ENCODE assay signal across 17 cellular contexts in genomic region chr17:8563981-8564602, GRCh38.
A peak's percentile ranks its signal among the peaks of the same experiment; 100 is the strongest.
DNase-seq lines count a peak whose midpoint lies in the region; ATAC-seq and TF ChIP-seq lines count a peak whose summit lies in the region.
"Had no signal": no experiment of that assay in that cellular context is flagged by ENCODE, and none has a peak within 500 bp of the region (broad histone marks: within the 10 kb centered on the region; RNA-seq: fewer than 3 reads in every experiment).

No MANE protein-coding gene starts in this region.

- H3K36me3 ChIP-seq in tibial artery = peaks cover 25 to 37% (median 31%) of the 10 kb centered on the region in 3 donors

- intact Hi-C loops in tibial artery (cut with DNase I; ENCODE audit: low total_unique reads) = no loop called here

- H3K9me3 Mint-ChIP-seq in activated T-cell treated with anti-CD3 and anti-CD28 coated beads, Interleukin-2, amount 50 U/mL, for 72 hours = no peaks in the 10 kb centered on the region
- H3K9me3 Mint-ChIP-seq: activated CD4-positive, alpha-beta T cell treated with anti-CD3 and anti-CD28 coated beads, Interleukin-2, amount 10 ng/mL, durations not matched to agents 7 days and 5 days; immature natural killer cell; stimulated activated effector memory CD8-positive, alpha-beta T cell treated with anti-CD3 and anti-CD28 coated beads, Interleukin-12 subunit alpha, Interleukin-12 subunit beta, amount 100 ng/mL, for 72 hours had no signal

- no peaks in the 10 kb centered on the region for H3K27me3 Mint-ChIP-seq in activated T-cell treated with anti-CD3 and anti-CD28 coated beads, Interleukin-2, amount 50 U/mL, for 72 hours (ENCODE audit: low read depth)
- H3K27me3 Mint-ChIP-seq: activated CD4-positive, alpha-beta T cell treated with anti-CD3 and anti-CD28 coated beads, Interleukin-2, amount 10 ng/mL, durations not matched to agents 7 days and 5 days had no signal

- H3K27me3 ChIP-seq in tibial artery = no peaks in the 10 kb centered on the region
- H3K27me3 ChIP-seq: BLaER1, testis had no signal

- DNase-seq in GM04504 (ENCODE audit: low read depth) (peak; percentile 20), astrocyte of the cerebellum (ENCODE audit: low read depth) (peak; percentile 28), fibroblast of villous mesenchyme (ENCODE audit: low read depth) (peak; percentile 49), tibial artery (no peak), activated gamma-delta T cell (lab: John Stamatoyannopoulos, UW) (no peak)
- no peak for DNase-seq in activated T-cell treated with anti-CD3 and anti-CD28 coated beads, Interleukin-2, amount 50 U/mL, for 72 hours
- DNase-seq: activated CD4-positive, alpha-beta T cell treated with anti-CD3 and anti-CD28 coated beads, Interleukin-2, amount 10 ng/mL, durations not matched to agents 7 days and 5 days; immature natural killer cell; lower lobe of right lung; NCI-H1105 treated with DMSO at 0.1 percent for 48 hours; NCI-H526; right cardiac atrium; testis had no signal

- TF ChIP-seq CTCF in astrocyte of the cerebellum (IDR thresholded peaks at IDR 0.05; ENCODE audit: low read depth, low read length, missing control alignments) (no peak), fibroblast of villous mesenchyme (IDR thresholded peaks at IDR 0.05; ENCODE audit: insufficient read depth, low read depth, low read length) (no peak), tibial artery (IDR thresholded peaks at IDR 0.05) (no peak)

- no peaks in the 10 kb centered on the region for H3K4me1 Mint-ChIP-seq in activated T-cell treated with anti-CD3 and anti-CD28 coated beads, Interleukin-2, amount 50 U/mL, for 72 hours (ENCODE audit: low read depth)
- H3K4me1 Mint-ChIP-seq: activated CD4-positive, alpha-beta T cell treated with anti-CD3 and anti-CD28 coated beads, Interleukin-2, amount 10 ng/mL, durations not matched to agents 7 days and 5 days; immature natural killer cell; stimulated activated effector memory CD8-positive, alpha-beta T cell treated with anti-CD3 and anti-CD28 coated beads, Interleukin-12 subunit alpha, Interleukin-12 subunit beta, amount 100 ng/mL, for 72 hours had no signal

- H3K4me3 Mint-ChIP-seq in activated T-cell treated with anti-CD3 and anti-CD28 coated beads, Interleukin-2, amount 50 U/mL, for 72 hours = no peak overlapping the region
- H3K4me3 Mint-ChIP-seq: activated CD4-positive, alpha-beta T cell treated with anti-CD3 and anti-CD28 coated beads, Interleukin-2, amount 10 ng/mL, durations not matched to agents 7 days and 5 days; immature natural killer cell; stimulated activated effector memory CD8-positive, alpha-beta T cell treated with anti-CD3 and anti-CD28 coated beads, Interleukin-12 subunit alpha, Interleukin-12 subunit beta, amount 100 ng/mL, for 72 hours had no signal

- H3K9me3 ChIP-seq in tibial artery = no peaks in the 10 kb centered on the region
- H3K9me3 ChIP-seq: BLaER1, HAP-1, lower lobe of right lung, testis had no signal

- no peak for ATAC-seq in activated T-cell treated with anti-CD3 and anti-CD28 coated beads, Interleukin-2, amount 50 U/mL, for 72 hours (replicated peaks in 1 of 2)
- no peak for ATAC-seq in HG03432 (IDR thresholded peaks at IDR 0.05; ENCODE audit: unreplicated experiment)
- ATAC-seq: lower lobe of right lung; right cardiac atrium; stimulated activated effector memory CD8-positive, alpha-beta T cell treated with anti-CD3 and anti-CD28 coated beads, Interleukin-12 subunit alpha, Interleukin-12 subunit beta, amount 100 ng/mL, for 72 hours had no signal

- H3K4me1 ChIP-seq in tibial artery = peaks cover 0 to 70% (median 9%) of the 10 kb centered on the region in 4 donors
- H3K4me1 ChIP-seq: BLaER1, HAP-1, lower lobe of right lung, testis had no signal

- peaks cover 0 to 1% of the 10 kb centered on the region in 2 donors for H3K36me3 Mint-ChIP-seq in activated T-cell treated with anti-CD3 and anti-CD28 coated beads, Interleukin-2, amount 50 U/mL, for 72 hours (ENCODE audit: insufficient read depth in 2 of 2)
- H3K36me3 Mint-ChIP-seq: immature natural killer cell; stimulated activated effector memory CD8-positive, alpha-beta T cell treated with anti-CD3 and anti-CD28 coated beads, Interleukin-12 subunit alpha, Interleukin-12 subunit beta, amount 100 ng/mL, for 72 hours had no signal

- no peak overlapping the region for H3K27ac Mint-ChIP-seq in activated T-cell treated with anti-CD3 and anti-CD28 coated beads, Interleukin-2, amount 50 U/mL, for 72 hours
- H3K27ac Mint-ChIP-seq: activated CD4-positive, alpha-beta T cell treated with anti-CD3 and anti-CD28 coated beads, Interleukin-2, amount 10 ng/mL, durations not matched to agents 7 days and 5 days; immature natural killer cell; stimulated activated effector memory CD8-positive, alpha-beta T cell treated with anti-CD3 and anti-CD28 coated beads, Interleukin-12 subunit alpha, Interleukin-12 subunit beta, amount 100 ng/mL, for 72 hours had no signal

- H3K4me3 ChIP-seq in astrocyte of the cerebellum (ENCODE audit: low read depth, low read length) = no peak overlapping the region
- no peak overlapping the region for H3K4me3 ChIP-seq in fibroblast of villous mesenchyme (ENCODE audit: low read depth, low read length)
- H3K4me3 ChIP-seq in tibial artery = no peak overlapping the region
- H3K4me3 ChIP-seq: BLaER1, HAP-1, lower lobe of right lung, testis had no signal

- H3K27ac ChIP-seq in tibial artery = peak overlapping the region; percentile 25 to 54
- H3K27ac ChIP-seq: BLaER1, lower lobe of right lung, testis had no signal

- in situ Hi-C loops in astrocyte of the cerebellum (cut with HindIII; ENCODE audit: low sequenced_read_pairs) = no loop called here

Comparison
In these comparisons a context has a peak if more than half of its experiments do, and no peak if none do; other contexts are left out.
1. DNase-seq: peak in GM04504 (single experiment), astrocyte of the cerebellum (single experiment) and fibroblast of villous mesenchyme (single experiment); none in tibial artery (0 of 2), activated T-cell treated with anti-CD3 and anti-CD28 coated beads, Interleukin-2, amount 50 U/mL, for 72 hours (0 of 2) and activated gamma-delta T cell (single experiment).